ENCODE assay signal across 20 cellular contexts in genomic region chr14:102371361-102371760, GRCh38.
"Had no signal": no experiment of that assay in that cellular context is flagged by ENCODE, and none has a peak within 500 bp of the region (broad histone marks: within the 10 kb centered on the region; RNA-seq: fewer than 3 reads in every experiment).

No MANE protein-coding gene starts in this region.

- H3K27ac ChIP-seq: foreskin keratinocyte, pancreas, right lobe of liver, testis had no signal

- H3K36me3 ChIP-seq: pancreas, right lobe of liver had no signal

- H3K4me1 ChIP-seq: pancreas had no signal

- H3K27me3 ChIP-seq: foreskin keratinocyte, left lung, pancreas, right lobe of liver, testis had no signal

- ATAC-seq: activated CD4-positive, alpha-beta T cell treated with anti-CD3 and anti-CD28 coated beads for 36 hours; foreskin keratinocyte; naive thymus-derived CD8-positive, alpha-beta T cell; stimulated activated naive B cell treated with anti-CD40 and anti-IgM and Interleukin-4, amounts not matched to agents 10 μg/mL and 1 μg/mL and 100 μg/mL, for 72 hours; T-helper 17 cell had no signal

- H3K4me3 ChIP-seq: pancreas, right lobe of liver, skin epidermis, testis had no signal

- DNase-seq: activated B cell treated with CpG ODN at 0.5 μM for 24 hours; activated CD4-positive, alpha-beta memory T cell treated with anti-CD3 and anti-CD28 coated beads for 36 hours; activated CD4-positive, alpha-beta T cell treated with anti-CD3 and anti-CD28 coated beads for 36 hours; activated naive CD4-positive, alpha-beta T cell treated with Interleukin-2 at 50 U/mL for 16 hours; activated naive CD8-positive, alpha-beta T cell treated with anti-CD3 and anti-CD28 coated beads for 36 hours; activated T-cell treated with anti-CD3 and anti-CD28 coated beads, Interleukin-2, amount 50 U/mL, for 48 hours; amniotic stem cell; effector CD8-positive, alpha-beta T cell; foreskin keratinocyte; immature natural killer cell; kidney glomerular epithelial cell; left lung; naive thymus-derived CD8-positive, alpha-beta T cell; pancreas; right lobe of liver; stimulated activated CD4-positive, alpha-beta T cell treated with anti-CD3 and anti-CD28 coated beads, Interleukin-2, amount 100 ng/mL, for 24 hours; stimulated activated naive B cell treated with anti-CD40 and anti-IgM and Interleukin-4, amounts not matched to agents 10 μg/mL and 1 μg/mL and 100 μg/mL, for 72 hours; T-helper 17 cell; testis had no signal

- H3K9me3 ChIP-seq: left lung, pancreas, right lobe of liver, testis had no signal
